ENCODE assay signal across 3 cellular contexts in the genomic region with DNA sequence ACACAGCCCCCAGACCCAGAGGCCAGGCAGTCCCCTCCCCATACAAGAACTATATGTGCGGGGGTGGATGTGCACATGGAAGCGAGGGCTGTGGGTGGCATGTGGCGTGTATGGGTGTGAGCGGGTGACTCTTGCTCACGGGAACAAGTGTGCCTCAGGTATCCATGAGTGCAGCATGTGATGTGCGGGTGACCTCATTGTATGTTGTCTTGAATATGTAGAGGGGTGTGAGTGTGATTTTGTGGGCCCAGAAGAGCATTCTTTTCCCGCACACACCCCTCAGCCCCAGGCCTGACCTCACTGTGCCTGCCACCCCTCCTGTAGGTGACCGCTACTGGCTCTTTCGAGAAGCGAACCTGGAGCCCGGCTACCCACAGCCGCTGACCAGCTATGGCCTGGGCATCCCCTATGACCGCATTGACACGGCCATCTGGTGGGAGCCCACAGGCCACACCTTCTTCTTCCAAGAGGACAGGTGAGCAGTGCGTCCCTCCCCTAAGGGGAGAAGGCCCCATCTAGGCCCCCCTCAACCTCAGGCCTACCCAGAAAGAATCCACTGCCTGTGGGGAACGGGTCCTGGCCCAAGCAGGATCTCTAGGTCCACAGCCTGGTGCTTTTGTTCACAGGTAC.
TF ChIP-seq lines count a peak whose summit lies in the region.

No MANE protein-coding gene starts in this region.

TF ChIP-seq in SK-N-SH, 30 proteins besides CTCF, POLR2A, EP300 and RAD21:
- TF ChIP-seq ELF1 (IDR thresholded peaks at IDR 0.05) (no peak), RCOR1 (IDR thresholded peaks at IDR 0.05; ENCODE audit: low read length) (no peak)

TF ChIP-seq in SK-N-SH treated with all-trans-retinoic acid at 6 μM for 48 hours, 23 proteins besides CTCF, POLR2A, EP300 and RAD21:
- TF ChIP-seq CSDC2 (CRISPR knock-in tag; IDR thresholded peaks at IDR 0.05) (no peak), TOX (CRISPR knock-in tag; IDR thresholded peaks at IDR 0.05; ENCODE audit: borderline replicate concordance) (no peak), ARNTL (CRISPR knock-in tag; IDR thresholded peaks at IDR 0.05; ENCODE audit: borderline replicate concordance, low read depth) (no peak), RARB (CRISPR knock-in tag; IDR thresholded peaks at IDR 0.05) (no peak), ZNF70 (CRISPR knock-in tag; IDR thresholded peaks at IDR 0.05) (no peak), SNAI2 (CRISPR knock-in tag; IDR thresholded peaks at IDR 0.05) (no peak), TSHZ2 (CRISPR knock-in tag; IDR thresholded peaks at IDR 0.05) (no peak)
- TF ChIP-seq, protein P1, sequence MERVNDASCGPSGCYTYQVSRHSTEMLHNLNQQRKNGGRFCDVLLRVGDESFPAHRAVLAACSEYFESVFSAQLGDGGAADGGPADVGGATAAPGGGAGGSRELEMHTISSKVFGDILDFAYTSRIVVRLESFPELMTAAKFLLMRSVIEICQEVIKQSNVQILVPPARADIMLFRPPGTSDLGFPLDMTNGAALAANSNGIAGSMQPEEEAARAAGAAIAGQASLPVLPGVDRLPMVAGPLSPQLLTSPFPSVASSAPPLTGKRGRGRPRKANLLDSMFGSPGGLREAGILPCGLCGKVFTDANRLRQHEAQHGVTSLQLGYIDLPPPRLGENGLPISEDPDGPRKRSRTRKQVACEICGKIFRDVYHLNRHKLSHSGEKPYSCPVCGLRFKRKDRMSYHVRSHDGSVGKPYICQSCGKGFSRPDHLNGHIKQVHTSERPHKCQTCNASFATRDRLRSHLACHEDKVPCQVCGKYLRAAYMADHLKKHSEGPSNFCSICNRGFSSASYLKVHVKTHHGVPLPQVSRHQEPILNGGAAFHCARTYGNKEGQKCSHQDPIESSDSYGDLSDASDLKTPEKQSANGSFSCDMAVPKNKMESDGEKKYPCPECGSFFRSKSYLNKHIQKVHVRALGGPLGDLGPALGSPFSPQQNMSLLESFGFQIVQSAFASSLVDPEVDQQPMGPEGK (CRISPR knock-in tag; IDR thresholded peaks at IDR 0.05; ENCODE audit: borderline replicate concordance), result no peak
TF ChIP-seq in SK-N-SH treated with all-trans-retinoic acid at 6 μM for 48 hours: peak in this region for 0.

TF ChIP-seq in GM12878, 131 proteins besides CTCF, POLR2A, EP300 and RAD21:
- TF ChIP-seq CBX5 (IDR thresholded peaks at IDR 0.05; ENCODE audit: low read depth) (no peak), KLF5 (IDR thresholded peaks at IDR 0.05; ENCODE audit: partially characterized antibody) (no peak), CREB1 (IDR thresholded peaks at IDR 0.05; ENCODE audit: low read depth) (no peak), NFIC (IDR thresholded peaks at IDR 0.05; ENCODE audit: low read depth, low read length) (no peak)
- TF ChIP-seq, protein P2, sequence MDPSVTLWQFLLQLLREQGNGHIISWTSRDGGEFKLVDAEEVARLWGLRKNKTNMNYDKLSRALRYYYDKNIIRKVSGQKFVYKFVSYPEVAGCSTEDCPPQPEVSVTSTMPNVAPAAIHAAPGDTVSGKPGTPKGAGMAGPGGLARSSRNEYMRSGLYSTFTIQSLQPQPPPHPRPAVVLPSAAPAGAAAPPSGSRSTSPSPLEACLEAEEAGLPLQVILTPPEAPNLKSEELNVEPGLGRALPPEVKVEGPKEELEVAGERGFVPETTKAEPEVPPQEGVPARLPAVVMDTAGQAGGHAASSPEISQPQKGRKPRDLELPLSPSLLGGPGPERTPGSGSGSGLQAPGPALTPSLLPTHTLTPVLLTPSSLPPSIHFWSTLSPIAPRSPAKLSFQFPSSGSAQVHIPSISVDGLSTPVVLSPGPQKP (IDR thresholded peaks at IDR 0.05; ENCODE audit: low read depth, low read length), result no peak
- TF ChIP-seq, protein P3, sequence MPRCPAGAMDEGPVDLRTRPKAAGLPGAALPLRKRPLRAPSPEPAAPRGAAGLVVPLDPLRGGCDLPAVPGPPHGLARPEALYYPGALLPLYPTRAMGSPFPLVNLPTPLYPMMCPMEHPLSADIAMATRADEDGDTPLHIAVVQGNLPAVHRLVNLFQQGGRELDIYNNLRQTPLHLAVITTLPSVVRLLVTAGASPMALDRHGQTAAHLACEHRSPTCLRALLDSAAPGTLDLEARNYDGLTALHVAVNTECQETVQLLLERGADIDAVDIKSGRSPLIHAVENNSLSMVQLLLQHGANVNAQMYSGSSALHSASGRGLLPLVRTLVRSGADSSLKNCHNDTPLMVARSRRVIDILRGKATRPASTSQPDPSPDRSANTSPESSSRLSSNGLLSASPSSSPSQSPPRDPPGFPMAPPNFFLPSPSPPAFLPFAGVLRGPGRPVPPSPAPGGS (IDR thresholded peaks at IDR 0.05; ENCODE audit: borderline replicate concordance, insufficient read depth, low read depth, low read length, poor library complexity, severe bottlenecking), result peak; percentile 46
